ENCODE assay signal across 19 cellular contexts in the genomic region with DNA sequence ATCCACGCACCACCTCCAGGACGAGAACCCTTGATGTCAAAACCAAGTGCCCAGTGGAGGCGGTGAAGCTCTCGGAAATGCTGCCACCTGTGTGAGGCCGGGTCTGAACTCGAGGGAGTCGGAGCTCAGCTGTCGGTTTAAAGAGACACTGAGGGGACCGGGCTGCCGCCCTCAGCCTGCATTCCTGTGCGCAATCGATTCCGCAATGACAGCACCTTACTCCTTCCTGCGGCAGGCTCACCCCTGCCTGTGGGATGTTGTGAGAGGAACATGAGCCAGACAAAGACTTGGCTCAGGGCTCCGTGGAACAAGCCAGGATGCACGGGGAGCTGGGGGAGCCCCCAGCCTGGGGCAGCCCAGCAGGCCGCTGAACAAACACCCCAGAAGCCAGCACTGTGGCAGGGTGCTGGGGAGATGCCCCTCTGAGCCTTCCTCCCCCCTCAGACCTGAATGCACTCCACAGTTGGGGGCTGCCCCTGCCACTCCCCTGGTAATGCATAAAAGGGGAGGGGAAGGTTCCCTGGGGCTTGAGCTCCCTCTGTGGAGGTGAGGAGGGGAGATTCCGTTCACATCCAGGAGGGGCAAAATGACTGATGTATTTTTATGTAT. TPM values are rescaled to one million over a fixed set of nuclear protein-coding genes. Genes with fewer than 3 reads are reported as not detected.
DNase-seq lines count a peak whose midpoint lies in the region; ATAC-seq, FAIRE-seq and TF ChIP-seq lines count a peak whose summit lies in the region.
"Had no signal": no experiment of that assay in that cellular context is flagged by ENCODE, and none has a peak within 500 bp of the region (broad histone marks: within the 10 kb centered on the region; RNA-seq: fewer than 3 reads in every experiment).

No MANE protein-coding gene starts in this region.

- WGBS in H1 (ENCODE audit: extremely low coverage in 1 of 2, insufficient coverage in 1 of 2, insufficient read length in 1 of 2, insufficient replicate concordance in 2 of 2, low coverage in 1 of 2, low lambda C conversion rate in 2 of 2, missing lambda C conversion rate in 1 of 2), 2 experiments = 76% methylated on average over 18 of the region's 18 CpGs; no CpG with 5 or more reads in 1 of the 2 experiments
- no CpG with 5 or more reads among the region's 18 CpGs for WGBS in neuronal stem cell (ENCODE audit: extremely low coverage in 2 of 2, insufficient read length in 2 of 2, insufficient replicate concordance in 1 of 2), 2 donors

- H3K56ac ChIP-seq in H1 (replicated peaks; ENCODE audit: insufficient read length, low read depth, low read length) = no peak overlapping the region

- ATAC-seq in HG02973 (IDR thresholded peaks at IDR 0.05; ENCODE audit: unreplicated experiment) = no peak
- ATAC-seq: GM12878 had no signal

- no peak overlapping the region for H3K9ac ChIP-seq in H1 (replicated peaks in 1 of 4; ENCODE audit: extremely low read depth in 1 of 4, low read depth in 3 of 4, low read length in 3 of 4)
- H3K9ac ChIP-seq in neuronal stem cell (ENCODE audit: low read depth, low read length, poor library complexity) = no peak overlapping the region

- H3K4ac ChIP-seq in H1 (replicated peaks; ENCODE audit: insufficient read length, low read depth, low read length) = no peak overlapping the region
- no peak overlapping the region for H3K4ac ChIP-seq in neuronal stem cell (ENCODE audit: low read length)

- H2BK5ac ChIP-seq in H1 (ENCODE audit: low read depth, low read length) = no peak overlapping the region
- H2BK5ac ChIP-seq in neuronal stem cell (ENCODE audit: low read length) = no peak overlapping the region

- CTCF ChIA-PET in H1 (lab: Charles Lee; ENCODE audit: partially characterized antibody) = interaction anchor here (0.6 to 9.1 kb wide), 13 partner anchors 12 to 449 kb away, joined by 3 to 78 read pairs (median 4); no protein-coding TSS in a partner anchor

- no peak for TF ChIP-seq CTCF in H1 (IDR thresholded peaks at IDR 0.05; ENCODE audit: control extremely low read depth in 1 of 3, insufficient read depth in 1 of 3, low read depth in 1 of 3, low read length in 3 of 3)

- POLR2A ChIA-PET in H1 (lab: Charles Lee; ENCODE audit: partially characterized antibody) = interaction anchor here (0.7 to 1.2 kb wide), 2 partner anchors 9 to 415 kb away, joined by 3 read pairs; no protein-coding TSS in a partner anchor

- TF ChIP-seq EP300 in H1 (IDR thresholded peaks at IDR 0.05; ENCODE audit: borderline replicate concordance in 1 of 2, low read depth in 2 of 2, low read length in 2 of 2) = no peak

- H2BK120ac ChIP-seq in H1 (replicated peaks; ENCODE audit: low read depth, low read length) = no peak overlapping the region
- no peak overlapping the region for H2BK120ac ChIP-seq in neuronal stem cell (ENCODE audit: low read depth, low read length)

- H4K20me1 ChIP-seq in H1 (replicated peaks in 1 of 2; ENCODE audit: control insufficient read depth in 1 of 2, insufficient read depth in 2 of 2, low read length in 2 of 2) = no peaks in the 10 kb centered on the region

- H2BK12ac ChIP-seq in H1 (ENCODE audit: low read depth, low read length) (no peak overlapping the region), neuronal stem cell (ENCODE audit: low read length) (no peak overlapping the region)

- no peak overlapping the region for H2BK20ac ChIP-seq in H1 (ENCODE audit: low read length)

- H3K23me2 ChIP-seq in H1 (ENCODE audit: low read depth, low read length) = no peaks in the 10 kb centered on the region

- no peak overlapping the region for H3K14ac ChIP-seq in H1 (ENCODE audit: insufficient read length)
- H3K14ac ChIP-seq in neuronal stem cell (ENCODE audit: low read length) = no peak overlapping the region

- no peaks in the 10 kb centered on the region for H3K79me2 ChIP-seq in H1 (ENCODE audit: control insufficient read depth in 1 of 2, insufficient read depth in 2 of 2, low read length in 2 of 2)

- H3K9me3 ChIP-seq in H1 (ENCODE audit: insufficient read depth in 2 of 2, low read depth in 1 of 2, low read length in 1 of 2) (no peaks in the 10 kb centered on the region), neuronal stem cell (replicated peaks in 1 of 2; ENCODE audit: control insufficient read depth in 2 of 2, insufficient read depth in 1 of 2, low read depth in 1 of 2, low read length in 2 of 2) (no peaks in the 10 kb centered on the region)
- H3K9me3 ChIP-seq: BE2C, HAP-1 had no signal

- FAIRE-seq in H1 (lab: Jason Lieb, UNC) = no peak
- FAIRE-seq: A204.1, GM12878 had no signal

- no peak overlapping the region for H2AFZ ChIP-seq in H1 (ENCODE audit: low read length)
- H2AFZ ChIP-seq in neuronal stem cell (ENCODE audit: low read length) = no peak overlapping the region

- H3K4me3 ChIP-seq in H7 (ENCODE audit: insufficient read depth, low read depth, low read length) = no peak overlapping the region
- no peak overlapping the region for H3K4me3 ChIP-seq in H1 (ENCODE audit: extremely low read depth in 1 of 4, insufficient read depth in 2 of 4, low read depth in 3 of 4, low read length in 4 of 4)
- H3K4me3 ChIP-seq in neuronal stem cell (ENCODE audit: low read length in 2 of 2) = no peak overlapping the region
- H3K4me3 ChIP-seq: GM12878, HAP-1 had no signal

- H4K91ac ChIP-seq in H1 (replicated peaks; ENCODE audit: insufficient read length, low read length) (no peak overlapping the region), neuronal stem cell (ENCODE audit: low read depth, low read length, poor library complexity) (no peak overlapping the region)

- TF ChIP-seq RAD21 in H1 (IDR thresholded peaks at IDR 0.05 in 1 of 2, conservative IDR thresholded peaks at IDR 0.05 in 1 of 2; ENCODE audit: low read depth in 2 of 2, low read length in 2 of 2) = no peak

- DNase-seq in DMS79 treated with DMSO at 0.1 percent for 48 hours (lab: John Stamatoyannopoulos, UW) (peak; percentile 70), H7 (peak; percentile 70), H1 (ENCODE audit: low read depth in 1 of 2, low spot score in 2 of 2) (no peak), neuronal stem cell (ENCODE audit: low spot score) (no peak), NCI-H510A treated with DMSO at 0.1 percent for 48 hours (lab: John Stamatoyannopoulos, UW) (no peak)
- DNase-seq in activated CD4-positive, alpha-beta T cell treated with anti-CD3 and anti-CD28 coated beads, Interleukin-2, amount 50 U/mL, for 4 hours = no peak
- DNase-seq: ACHN; BE2C; C1 segment of cervical spinal cord; CD4-positive, CD25-positive, alpha-beta regulatory T cell; CD8-positive, alpha-beta memory T cell; COR-L47; GOT3 had no signal

- H3K18ac ChIP-seq in H1 (ENCODE audit: extremely low read depth, low read length) = 0 out of 2 replicates have a peak overlapping the region, but pooled peaks have one; percentile 48
- H3K18ac ChIP-seq in neuronal stem cell (ENCODE audit: low read length) = peak overlapping the region; percentile 78

- no peak overlapping the region for H4K5ac ChIP-seq in H1 (ENCODE audit: insufficient read length, low read depth, low read length)

- TF ChIP-seq POLR2A in H1 (IDR thresholded peaks at IDR 0.05; ENCODE audit: control extremely low read depth in 1 of 2, low read depth in 2 of 2, low read length in 2 of 2) = no peak

- H3K4me2 ChIP-seq in H1 (ENCODE audit: insufficient read depth in 1 of 2, low read depth in 2 of 2, low read length in 2 of 2) (no peak overlapping the region), neuronal stem cell (ENCODE audit: insufficient read depth, low read length, poor library complexity, severe bottlenecking) (no peak overlapping the region)

- H3K36me3 ChIP-seq in H7 (replicated peaks; ENCODE audit: control insufficient read depth, insufficient read depth, low read length) = no peaks in the 10 kb centered on the region
- peaks cover 0 to 4% (median 0%) of the 10 kb centered on the region in 4 experiments; a peak in 1 of 8 replicates for H3K36me3 ChIP-seq in H1 (ENCODE audit: control insufficient read depth in 2 of 4, insufficient read depth in 4 of 4, low read length in 3 of 4)
- peaks cover 0 to 4% of the 10 kb centered on the region in 2 donors for H3K36me3 ChIP-seq in neuronal stem cell (replicated peaks in 1 of 2; ENCODE audit: control insufficient read depth in 2 of 2, insufficient read depth in 2 of 2, low read length in 2 of 2)
- H3K36me3 ChIP-seq: BE2C, HAP-1 had no signal

- H2BK15ac ChIP-seq in H1 (ENCODE audit: low read length) = peak overlapping the region; percentile 34; the same call in 1 of the 2 replicates
- H2BK15ac ChIP-seq in neuronal stem cell (ENCODE audit: low read length) = no peak overlapping the region

- no peaks in the 10 kb centered on the region for H3K79me1 ChIP-seq in H1 (ENCODE audit: low read depth, low read length)
- H3K79me1 ChIP-seq in neuronal stem cell (ENCODE audit: low read depth, low read length) = peaks cover under 1% of the 10 kb centered on the region

- H4K8ac ChIP-seq in H1 (ENCODE audit: extremely low read depth, insufficient read depth, low read length) (no peak overlapping the region), neuronal stem cell (ENCODE audit: low read depth, low read length) (no peak overlapping the region)

- H3K23ac ChIP-seq in H1 (ENCODE audit: insufficient read length) = no peak overlapping the region
- no peak overlapping the region for H3K23ac ChIP-seq in neuronal stem cell (ENCODE audit: low read depth, low read length, poor library complexity)

- no peaks in the 10 kb centered on the region for H3K27me3 ChIP-seq in H7 (ENCODE audit: control insufficient read depth, insufficient read depth, low read length)
- H3K27me3 ChIP-seq in H1 (replicated peaks in 1 of 4; ENCODE audit: control insufficient read depth in 3 of 4, extremely low read depth in 1 of 4, insufficient read depth in 3 of 4, low read length in 3 of 4) = no peaks in the 10 kb centered on the region; a peak in 1 of 7 replicates
- H3K27me3 ChIP-seq in neuronal stem cell (ENCODE audit: control insufficient read depth in 3 of 3, insufficient read depth in 3 of 3, low read depth in 1 of 3, low read length in 3 of 3) = no peaks in the 10 kb centered on the region
- H3K27me3 ChIP-seq: BE2C had no signal

- H2AK5ac ChIP-seq in H1 (ENCODE audit: low read depth, low read length) (no peak overlapping the region; the same call in 1 of the 2 replicates), neuronal stem cell (ENCODE audit: low read depth, low read length) (peak overlapping the region; percentile 81)

- H3K4me1 ChIP-seq in H1 (replicated peaks in 1 of 4; ENCODE audit: control insufficient read depth in 3 of 4, insufficient read depth in 4 of 4, low read length in 3 of 4) (peaks cover 6 to 31% (median 21%) of the 10 kb centered on the region in 4 experiments), neuronal stem cell (ENCODE audit: control insufficient read depth in 2 of 2, insufficient read depth in 1 of 2, low read depth in 1 of 2, low read length in 2 of 2) (peaks cover 3 to 6% of the 10 kb centered on the region in 2 donors)
- H3K4me1 ChIP-seq: BE2C, HAP-1 had no signal

- H3K27ac ChIP-seq in H1 (ENCODE audit: low read depth, low read length) = no peak overlapping the region
- H3K27ac ChIP-seq in neuronal stem cell (replicated peaks; ENCODE audit: low read length) = no peak overlapping the region
- H3K27ac ChIP-seq: HL-60 had no signal

RNA-seq across cellular contexts. Expression of a gene that starts 20.5 kb away (rescaled TPM):
- total RNA-seq in H7 (2014; rRNA removed; shearing (Covaris generic)) = 1.4 and 3.7 TPM in 2 replicates
- 6.4 and 8.1 TPM in 2 replicates for total RNA-seq in H1 (2021; fragmentation: NEBNext Ultra II Directional; extraction: Animal tissue kit (Norgen Biotek cat#: 25700))
- 6.6 and 9.3 TPM in 2 replicates for polyA plus RNA-seq in H1 (2011; rRNA removed)
- 6.2 TPM for polyA plus RNA-seq in H1 (2011; cell fraction: cytosol; rRNA removed)
- polyA plus RNA-seq in H1 (2011; cell fraction: nucleus; rRNA removed) = 12.7 TPM
- 4.3 to 7.5 TPM (median 7.1 TPM) in 4 replicates for polyA plus RNA-seq in H1 (2012, experiment 1 of 2)
- polyA plus RNA-seq in H1 (2012, experiment 2 of 2) = 5.4 TPM
- 3.6 TPM for polyA plus RNA-seq in H1 (2013, experiment 1 of 2)
- 2.4 TPM for polyA plus RNA-seq in H1 (2013, experiment 2 of 2)
- polyA minus RNA-seq in H1 (2011; rRNA and poly(A)+ RNA removed) = 4.4 and 6.3 TPM in 2 replicates
- 5.9 TPM for polyA minus RNA-seq in H1 (2011; cell fraction: cytosol; rRNA and poly(A)+ RNA removed)
- 8.8 TPM for polyA minus RNA-seq in H1 (2011; cell fraction: nucleus; rRNA and poly(A)+ RNA removed)
- polyA plus RNA-seq in neuronal stem cell (2013, experiment 1 of 2) = 1.5 TPM
- 2.0 TPM for polyA plus RNA-seq in neuronal stem cell (2013, experiment 2 of 2)
- total RNA-seq: CD4-positive, CD25-positive, alpha-beta regulatory T cell; CD8-positive, alpha-beta memory T cell; GM12878; HT1080 had no signal
- polyA plus RNA-seq: CD4-positive, CD25-positive, alpha-beta regulatory T cell; CD8-positive, alpha-beta memory T cell had no signal

Comparison
In these comparisons a context has a peak if more than half of its experiments do, and no peak if none do; other contexts are left out.
1. DNase-seq: peak in DMS79 treated with DMSO at 0.1 percent for 48 hours (single experiment) and H7 (single experiment); none in H1 (0 of 2), neuronal stem cell (single experiment), NCI-H510A treated with DMSO at 0.1 percent for 48 hours (single experiment) and activated CD4-positive, alpha-beta T cell treated with anti-CD3 and anti-CD28 coated beads, Interleukin-2, amount 50 U/mL, for 4 hours (0 of 2).